Comparison of ENCODE assay signal across 8 cellular contexts in genomic region chr20:48787861-48788375, GRCh38. TPM values are rescaled to one million over a fixed set of nuclear protein-coding genes. Genes with fewer than 3 reads are reported as not detected.
DNase-seq lines count a peak whose midpoint lies in the region; ATAC-seq and TF ChIP-seq lines count a peak whose summit lies in the region.

No MANE protein-coding gene starts in this region.

- no peaks in the 10 kb centered on the region for H3K27me3 ChIP-seq in colonic mucosa

- intact Hi-C loops in colonic mucosa (cut with DNase I): no loop called here

- H3K9ac ChIP-seq in colonic mucosa (ENCODE audit: low read depth in 2 of 2, low read length in 2 of 2): no peak overlapping the region

- CTCF ChIA-PET in activated CD8-positive, alpha-beta T cell treated with anti-CD3 and anti-CD28 coated beads, Interleukin-2, amount 10 ng/mL, durations not matched to agents 7 days and 5 days (lab: Charles Lee): interaction anchor here (1.0 to 1.8 kb wide), 3 partner anchors 50 to 117 kb away, joined by 3 to 4 read pairs (median 4); no protein-coding TSS in a partner anchor

- H3K27ac Mint-ChIP-seq in activated CD8-positive, alpha-beta T cell treated with anti-CD3 and anti-CD28 coated beads, Interleukin-2, amount 10 ng/mL, durations not matched to agents 7 days and 5 days: peak overlapping the region; percentile 24

- DNase-seq in GM04503 (ENCODE audit: low read depth) (peak; percentile 37), medulla oblongata (ENCODE audit: extremely low spot score) (peak; percentile 63), colonic mucosa (no peak), NCI-H2196 (lab: John Stamatoyannopoulos, UW; ENCODE audit: unreplicated experiment) (no peak)
- DNase-seq in activated CD8-positive, alpha-beta T cell treated with anti-CD3 and anti-CD28 coated beads, Interleukin-2, amount 10 ng/mL, durations not matched to agents 7 days and 5 days: no peak
- DNase-seq in stimulated activated naive CD4-positive, alpha-beta T cell (lab: John Stamatoyannopoulos, UW): no peak

- H3K27me3 Mint-ChIP-seq in activated CD8-positive, alpha-beta T cell treated with anti-CD3 and anti-CD28 coated beads, Interleukin-2, amount 10 ng/mL, durations not matched to agents 7 days and 5 days (ENCODE audit: low read depth): no peaks in the 10 kb centered on the region

- no peak overlapping the region for H3K27ac ChIP-seq in colonic mucosa

- H3K4me1 ChIP-seq in colonic mucosa: no peaks in the 10 kb centered on the region

- no peaks in the 10 kb centered on the region for H3K36me3 ChIP-seq in colonic mucosa

- H3K4me3 Mint-ChIP-seq in activated CD8-positive, alpha-beta T cell treated with anti-CD3 and anti-CD28 coated beads, Interleukin-2, amount 10 ng/mL, durations not matched to agents 7 days and 5 days: no peak overlapping the region

- H3K36me3 Mint-ChIP-seq in activated CD8-positive, alpha-beta T cell treated with anti-CD3 and anti-CD28 coated beads, Interleukin-2, amount 10 ng/mL, durations not matched to agents 7 days and 5 days (ENCODE audit: low read depth): peaks cover 47% of the 10 kb centered on the region

- no peak overlapping the region for H3K4me3 ChIP-seq in colonic mucosa

- peaks cover 55% of the 10 kb centered on the region for H3K4me1 Mint-ChIP-seq in activated CD8-positive, alpha-beta T cell treated with anti-CD3 and anti-CD28 coated beads, Interleukin-2, amount 10 ng/mL, durations not matched to agents 7 days and 5 days (ENCODE audit: low read depth)

- no peak for TF ChIP-seq CTCF in colonic mucosa (IDR thresholded peaks at IDR 0.05)

- ATAC-seq in HG03196 (IDR thresholded peaks at IDR 0.05; ENCODE audit: unreplicated experiment): peak; percentile 33
- ATAC-seq in activated CD8-positive, alpha-beta T cell treated with anti-CD3 and anti-CD28 coated beads, Interleukin-2, amount 10 ng/mL, durations not matched to agents 7 days and 5 days: no peak
- ATAC-seq in HG03521 (IDR thresholded peaks at IDR 0.05; ENCODE audit: unreplicated experiment): no peak

- no peaks in the 10 kb centered on the region for H3K9me3 Mint-ChIP-seq in activated CD8-positive, alpha-beta T cell treated with anti-CD3 and anti-CD28 coated beads, Interleukin-2, amount 10 ng/mL, durations not matched to agents 7 days and 5 days (ENCODE audit: insufficient read depth)

- no peaks in the 10 kb centered on the region for H3K9me3 ChIP-seq in colonic mucosa

- POLR2A ChIA-PET in activated CD8-positive, alpha-beta T cell treated with anti-CD3 and anti-CD28 coated beads, Interleukin-2, amount 10 ng/mL, durations not matched to agents 7 days and 5 days (lab: Charles Lee): no interaction called here

RNA-seq across cellular contexts. Expression of gene PREX1, which starts 39.9 kb away (rescaled TPM):
- total RNA-seq in activated CD8-positive, alpha-beta T cell treated with anti-CD3 and anti-CD28 coated beads, Interleukin-2, amount 10 ng/mL, durations not matched to agents 7 days and 5 days: 100 to 1,000 TPM; 146 to 152 TPM
- 10 to 100 TPM in 1 of 2 donors, 1 to 10 TPM in 1; 7.2 to 24.6 TPM for total RNA-seq in colonic mucosa

Comparison
In these comparisons a context has a peak if more than half of its experiments do, and no peak if none do; other contexts are left out.
1. DNase-seq: peak in GM04503 (single experiment) and medulla oblongata (single experiment); none in activated CD8-positive, alpha-beta T cell treated with anti-CD3 and anti-CD28 coated beads, Interleukin-2, amount 10 ng/mL, durations not matched to agents 7 days and 5 days (single experiment), colonic mucosa (single experiment), NCI-H2196 (single experiment) and stimulated activated naive CD4-positive, alpha-beta T cell (0 of 6).
2. RNA of gene PREX1, which starts 39.9 kb away (total RNA-seq): 146 to 152 TPM in activated CD8-positive, alpha-beta T cell treated with anti-CD3 and anti-CD28 coated beads, Interleukin-2, amount 10 ng/mL, durations not matched to agents 7 days and 5 days; 7.2 to 24.6 TPM in colonic mucosa; every median in the first group is over 4 times any median in the second.